Comparison of ENCODE assay signal across 8 cellular contexts in the genomic region with DNA sequence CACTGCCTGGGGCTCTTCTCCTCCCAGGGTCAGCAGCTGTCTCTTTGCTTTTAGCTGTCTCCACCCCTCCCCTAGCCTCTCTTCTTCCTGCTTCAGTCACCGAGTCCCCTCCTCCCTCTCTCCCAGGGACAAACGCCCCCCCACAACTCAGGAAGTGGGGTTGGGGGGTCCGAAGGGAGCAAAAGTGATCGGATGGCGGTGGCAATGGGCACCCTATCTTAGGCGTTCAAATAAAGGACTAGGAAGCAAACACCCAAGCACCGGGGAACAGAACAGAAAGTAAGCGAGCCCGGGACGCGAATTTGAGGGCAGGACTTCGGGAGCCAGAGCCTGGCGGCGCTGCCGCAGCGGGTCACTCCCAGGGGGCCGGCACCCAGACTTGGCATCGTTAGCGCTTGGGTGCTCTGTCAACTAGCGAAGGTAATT. TPM values are rescaled to one million over a fixed set of nuclear protein-coding genes. Genes with fewer than 3 reads are reported as not detected.
DNase-seq lines count a peak whose midpoint lies in the region; ATAC-seq, FAIRE-seq and TF ChIP-seq lines count a peak whose summit lies in the region.

No MANE protein-coding gene starts in this region.

- TSS peak; percentile 73 for BruUV-seq in K562 (replicated peaks; lab: Mats Ljungman, UMichigan)

- no peak for TF ChIP-seq RAD21 in K562 (CRISPR knock-in tag; conservative IDR thresholded peaks at IDR 0.05 in 1 of 2, IDR thresholded peaks at IDR 0.05 in 1 of 2)

- H3K4me3 ChIP-seq in K562: peak overlapping the region; percentile 86

- no peaks in the 10 kb centered on the region for H3K27me3 ChIP-seq in K562 (ENCODE audit: control insufficient read depth in 2 of 2, insufficient read depth in 2 of 2, low read length in 2 of 2)

- no peaks in the 10 kb centered on the region for H3K27me3 Mint-ChIP-seq in activated CD4-positive, alpha-beta T cell treated with anti-CD3 and anti-CD28 coated beads for 36 hours

- H3K27ac Mint-ChIP-seq in activated CD4-positive, alpha-beta T cell treated with anti-CD3 and anti-CD28 coated beads for 36 hours: peak overlapping the region; percentile 91

- 0 out of 2 replicates have a peak, but pooled peaks have one; percentile 16 for TF ChIP-seq POLR2A in K562 (conservative IDR thresholded peaks at IDR 0.05)

- 0% methylated on average over 20 of the region's 20 CpGs for WGBS in K562 (ENCODE audit: insufficient coverage, low coverage, missing lambda C conversion rate)

- H2AFZ ChIP-seq in K562 (ENCODE audit: low read depth, low read length): peak overlapping the region; percentile 93

- POLR2A ChIA-PET in activated CD4-positive, alpha-beta T cell treated with anti-CD3 and anti-CD28 coated beads for 36 hours (lab: Charles Lee): no interaction called here
- POLR2A ChIA-PET in RWPE1 (lab: Yijun Ruan, JAX; ENCODE audit: low non-redundant PET) (interaction anchor here (0.5 kb wide), 1 partner anchor 991 kb away, joined by 3 read pairs; no protein-coding TSS in a partner anchor), K562 (lab: Yijun Ruan, JAX) (interaction anchor here (0.7 to 2.0 kb wide), 4 partner anchors 11 to 162 kb away, joined by 3 to 6 read pairs (median 6); partner anchors contain the start of gene UQCC2)

- no peak for TF ChIP-seq EP300 in K562 (IDR thresholded peaks at IDR 0.05; ENCODE audit: low read length)

- peak; percentile 19 for ATAC-seq in activated CD4-positive, alpha-beta T cell treated with anti-CD3 and anti-CD28 coated beads for 36 hours
- ATAC-seq in K562: peak; percentile 48
- ATAC-seq in HG03460 (IDR thresholded peaks at IDR 0.05; ENCODE audit: unreplicated experiment): no peak

- H3K27ac ChIP-seq in RWPE1 (peak overlapping the region; percentile 98), K562 (ENCODE audit: extremely low read depth, low read depth, low read length) (no peak overlapping the region)

- H3K9me1 ChIP-seq in K562 (ENCODE audit: control insufficient read depth, insufficient read depth, low read length): peaks cover 6% of the 10 kb centered on the region

- no peaks in the 10 kb centered on the region for H3K9me3 Mint-ChIP-seq in activated CD4-positive, alpha-beta T cell treated with anti-CD3 and anti-CD28 coated beads for 36 hours (ENCODE audit: low read depth)

- peak; percentile 48 for FAIRE-seq in K562 (lab: Jason Lieb, UNC)

- H3K4me2 ChIP-seq in K562 (ENCODE audit: insufficient read depth, low read length): peak overlapping the region; percentile 93

- TF ChIP-seq CTCF in RWPE1 (conservative IDR thresholded peaks at IDR 0.05; ENCODE audit: low read depth): no peak
- TF ChIP-seq CTCF in K562 (IDR thresholded peaks at IDR 0.05 in 2 of 3, conservative IDR thresholded peaks at IDR 0.05 in 1 of 3; ENCODE audit: insufficient read depth in 2 of 3, low read depth in 1 of 3, low read length in 3 of 3): no peak

- H3K9me3 ChIP-seq in K562 (replicated peaks; ENCODE audit: control insufficient read depth, insufficient read depth, low read depth, low read length): no peaks in the 10 kb centered on the region

- peaks cover 23% of the 10 kb centered on the region; the same call in 1 of the 3 replicates for H3K36me3 ChIP-seq in K562 (ENCODE audit: control insufficient read depth, insufficient read depth, low read length)

- CTCF ChIA-PET in activated CD4-positive, alpha-beta T cell treated with anti-CD3 and anti-CD28 coated beads for 36 hours (lab: Charles Lee): interaction anchor here (1.1 to 4.5 kb wide), 4 partner anchors 13 to 190 kb away, joined by 3 to 22 read pairs (median 4); no protein-coding TSS in a partner anchor
- CTCF ChIA-PET in RWPE1 (lab: Yijun Ruan, JAX) (interaction anchor here (1.1 to 2.7 kb wide), 2 partner anchors 12 to 30 kb away, joined by 4 to 17 read pairs; no protein-coding TSS in a partner anchor), K562 (lab: Yijun Ruan, JAX; ENCODE audit: low intra/inter-chr PET ratio) (interaction anchor here (0.6 kb wide), 1 partner anchor 552 kb away, joined by 4 read pairs; no protein-coding TSS in a partner anchor)

- H3K9ac ChIP-seq in K562 (ENCODE audit: insufficient read depth in 1 of 2, low read depth in 2 of 2, low read length in 2 of 2): peak overlapping the region; percentile 55 to 94

- H3K36me3 Mint-ChIP-seq in activated CD4-positive, alpha-beta T cell treated with anti-CD3 and anti-CD28 coated beads for 36 hours (ENCODE audit: low read depth): peaks cover 16% of the 10 kb centered on the region

- no peaks in the 10 kb centered on the region; the same call in 1 of the 2 replicates for H4K20me1 ChIP-seq in K562 (replicated peaks; ENCODE audit: control insufficient read depth, insufficient read depth, low read length)

- peaks cover 32% of the 10 kb centered on the region for H3K79me2 ChIP-seq in K562 (ENCODE audit: control insufficient read depth, insufficient read depth, low read length)

- peaks cover 17 to 29% of the 10 kb centered on the region in 2 experiments for H3K4me1 ChIP-seq in K562 (replicated peaks in 1 of 2; ENCODE audit: control insufficient read depth in 2 of 2, insufficient read depth in 2 of 2, low read length in 2 of 2)

- DNase-seq in activated CD4-positive, alpha-beta T cell treated with anti-CD3 and anti-CD28 coated beads for 36 hours: peak; percentile 64
- no peak for DNase-seq in activated CD4-positive, alpha-beta T cell treated with anti-CD3 and anti-CD28 coated beads for 1 hour
- no peak for DNase-seq in RWPE1 (ENCODE audit: low spot score)
- peak; percentile 49 to 77 (median 58) for DNase-seq in K562 (ENCODE audit: extremely low read depth in 1 of 4, low spot score in 3 of 4)
- peak; percentile 70 for DNase-seq in islet precursor cell
- DNase-seq in stimulated activated CD4-positive, alpha-beta T cell treated with anti-CD3 and anti-CD28 coated beads, Interleukin-4, amount 100 ng/mL, for 1 hour: peak; percentile 26
- DNase-seq in NCI-H128 (lab: John Stamatoyannopoulos, UW; ENCODE audit: unreplicated experiment): no peak

- in situ Hi-C loops in K562 (cut with MboI): no loop called here

- peaks cover 40% of the 10 kb centered on the region for H3K4me1 Mint-ChIP-seq in activated CD4-positive, alpha-beta T cell treated with anti-CD3 and anti-CD28 coated beads for 36 hours

- peak overlapping the region; percentile 84 for H3K4me3 Mint-ChIP-seq in activated CD4-positive, alpha-beta T cell treated with anti-CD3 and anti-CD28 coated beads for 36 hours

- intact Hi-C loops in activated CD4-positive, alpha-beta T cell treated with anti-CD3 and anti-CD28 coated beads for 36 hours (cut with DNase I, micrococcal nuclease): loop anchor here (1.0 to 5.0 kb wide), 9 partner anchors 8 to 617 kb away; partner anchors contain the start of genes HMGA1 (in 1 of the 2), KIFC1 (in 1 of the 2), LEMD2 (in 1 of the 2) and RPS18 (in 1 of the 2)
- intact Hi-C loops in K562 (cut with micrococcal nuclease): no loop called here

TF ChIP-seq in K562, 482 proteins besides CTCF, POLR2A, EP300 and RAD21 (continues in another document):
- TF ChIP-seq CTBP1 (IDR thresholded peaks at IDR 0.05; ENCODE audit: borderline replicate concordance): no peak
- peak; percentile 83; the same call in 1 of the 2 replicates for TF ChIP-seq NFATC3 (IDR thresholded peaks at IDR 0.05)

RNA-seq across cellular contexts. Expression of gene ITPR3, which starts 1.0 kb away (rescaled TPM):
- 10 to 100 TPM; 42.6 to 42.9 TPM for total RNA-seq in activated CD4-positive, alpha-beta T cell treated with anti-CD3 and anti-CD28 coated beads for 36 hours
- total RNA-seq in K562 (2011; cell fraction: chromatin; rRNA removed; ENCODE audit: low replicate concordance): 128 and 310 TPM in 2 replicates
- 120 and 148 TPM in 2 replicates for total RNA-seq in K562 (2011; cell fraction: nucleolus; rRNA removed)
- total RNA-seq in K562 (2011; cell fraction: nucleoplasm; rRNA removed): 89.0 and 102 TPM in 2 replicates
- 13.2 and 17.2 TPM in 2 replicates for total RNA-seq in K562 (2014; rRNA removed)
- 4.9 and 7.0 TPM in 2 replicates for total RNA-seq in K562 (2014; rRNA removed; fragmentation: Illumina TruSeq; extraction: Trizol)
- total RNA-seq in K562 (2015; rRNA removed; fragmentation: Illumina TruSeq; extraction: Trizol): 7.0 and 7.7 TPM in 2 replicates
- 31.2 and 35.7 TPM in 2 replicates for total RNA-seq in K562 (2021)
- 14.7 and 22.4 TPM in 2 replicates for polyA plus RNA-seq in K562 (2011; rRNA removed)
- 15.6 and 18.8 TPM in 2 replicates for polyA plus RNA-seq in K562 (2011; cell fraction: cytosol; rRNA removed)
- polyA plus RNA-seq in K562 (2011; cell fraction: nucleus; rRNA removed): 187 and 251 TPM in 2 replicates
- polyA plus RNA-seq in K562 (2012): 14.4 and 17.4 TPM in 2 replicates
- 20.5 and 22.0 TPM in 2 replicates for polyA plus RNA-seq in K562 (2014; fragmentation: Illumina TruSeq; extraction: Trizol)
- under 1 TPM; 0.39 to 0.73 TPM for polyA plus RNA-seq in K562 (2014; fragmentation: Nextera tagmentation; extraction: Ambion mirVana)
- 20.9 and 23.7 TPM in 2 replicates for polyA plus RNA-seq in K562 (2014; rRNA removed)
- 18.8 and 19.6 TPM in 2 replicates for polyA minus RNA-seq in K562 (2011; rRNA and poly(A)+ RNA removed)
- 19.1 and 27.6 TPM in 2 replicates for polyA minus RNA-seq in K562 (2011; cell fraction: cytosol; rRNA and poly(A)+ RNA removed)
- polyA minus RNA-seq in K562 (2011; cell fraction: nucleus; rRNA and poly(A)+ RNA removed): 48.7 and 51.2 TPM in 2 replicates

RNA-seq across cellular contexts. Expression of gene BAK1, which starts 40.1 kb away (rescaled TPM):
- 10 to 100 TPM; 37.0 to 43.3 TPM for total RNA-seq in activated CD4-positive, alpha-beta T cell treated with anti-CD3 and anti-CD28 coated beads for 36 hours
- 5.4 and 22.3 TPM in 2 replicates for total RNA-seq in K562 (2011; cell fraction: chromatin; rRNA removed; ENCODE audit: low replicate concordance)
- 18.4 and 20.8 TPM in 2 replicates for total RNA-seq in K562 (2011; cell fraction: nucleolus; rRNA removed)
- total RNA-seq in K562 (2011; cell fraction: nucleoplasm; rRNA removed): 18.6 and 21.4 TPM in 2 replicates
- total RNA-seq in K562 (2014; rRNA removed) (11.5 and 14.8 TPM in 2 replicates), K562 (2014; rRNA removed; fragmentation: Illumina TruSeq; extraction: Trizol) (14.4 and 16.5 TPM in 2 replicates), K562 (2015; rRNA removed; fragmentation: Illumina TruSeq; extraction: Trizol) (24.6 and 26.0 TPM in 2 replicates), K562 (2021) (28.2 and 30.7 TPM in 2 replicates)
- polyA plus RNA-seq in K562 (2011; rRNA removed) (18.9 and 22.7 TPM in 2 replicates), K562 (2014; fragmentation: Illumina TruSeq; extraction: Trizol) (23.7 and 28.2 TPM in 2 replicates), K562 (2014; fragmentation: Nextera tagmentation; extraction: Ambion mirVana) (1 to 10 TPM; 5.4 to 9.7 TPM), K562 (2014; rRNA removed) (24.1 and 26.2 TPM in 2 replicates)
- polyA plus RNA-seq in K562 (2011; cell fraction: cytosol; rRNA removed): 27.6 and 36.1 TPM in 2 replicates
- polyA plus RNA-seq in K562 (2011; cell fraction: nucleus; rRNA removed): 19.6 and 25.1 TPM in 2 replicates
- polyA plus RNA-seq in K562 (2012): 23.7 and 26.4 TPM in 2 replicates
- 12.4 and 16.0 TPM in 2 replicates for polyA minus RNA-seq in K562 (2011; rRNA and poly(A)+ RNA removed)
- polyA minus RNA-seq in K562 (2011; cell fraction: cytosol; rRNA and poly(A)+ RNA removed): 16.0 and 18.0 TPM in 2 replicates
- polyA minus RNA-seq in K562 (2011; cell fraction: nucleus; rRNA and poly(A)+ RNA removed): 5.7 and 7.8 TPM in 2 replicates

Comparison
In these comparisons a context has a peak if more than half of its experiments do, and no peak if none do; other contexts are left out.
1. DNase-seq: peak in activated CD4-positive, alpha-beta T cell treated with anti-CD3 and anti-CD28 coated beads for 36 hours (single experiment), K562 (4 of 4), islet precursor cell (single experiment) and stimulated activated CD4-positive, alpha-beta T cell treated with anti-CD3 and anti-CD28 coated beads, Interleukin-4, amount 100 ng/mL, for 1 hour (single experiment); none in activated CD4-positive, alpha-beta T cell treated with anti-CD3 and anti-CD28 coated beads for 1 hour (single experiment), RWPE1 (single experiment) and NCI-H128 (single experiment).